8 cellular contexts compared by ENCODE assay signal in the genomic region with DNA sequence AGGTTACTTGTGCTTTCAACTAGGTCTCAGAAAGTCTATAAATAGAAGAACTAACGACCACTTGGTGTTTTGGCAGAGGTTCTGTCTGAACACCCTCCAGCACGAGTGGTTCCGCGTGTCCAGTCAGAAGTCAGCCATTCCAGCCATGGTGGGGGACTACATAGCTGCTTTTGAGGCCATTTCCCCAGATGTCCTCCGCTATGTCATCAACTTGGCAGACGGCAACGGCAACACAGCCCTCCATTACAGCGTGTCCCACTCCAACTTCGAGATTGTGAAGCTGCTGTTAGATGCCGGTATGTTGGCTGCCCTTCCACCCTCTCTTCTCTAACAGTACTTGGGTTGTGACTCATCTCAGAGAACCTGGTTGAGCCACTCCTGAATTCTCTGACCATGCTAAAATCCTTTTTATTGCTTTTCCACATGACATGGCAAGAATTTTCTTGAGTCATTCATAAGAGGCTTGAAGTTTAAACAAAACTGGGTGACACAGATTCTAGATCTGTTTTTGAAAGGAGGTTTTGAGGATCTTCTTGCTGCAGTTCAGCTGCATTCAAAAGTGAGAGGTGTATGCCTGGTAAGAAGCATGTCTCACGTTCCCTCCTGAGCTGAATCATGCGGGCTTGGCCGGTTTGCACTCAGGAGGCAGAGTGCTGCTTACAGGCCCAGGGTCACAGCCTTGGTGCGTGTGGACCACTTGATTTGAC.
A peak's percentile ranks its signal among the peaks of the same experiment; 100 is the strongest.
DNase-seq lines count a peak whose midpoint lies in the region; ATAC-seq, FAIRE-seq and TF ChIP-seq lines count a peak whose summit lies in the region.

No MANE protein-coding gene starts in this region.

- TF ChIP-seq CTCF in astrocyte (IDR thresholded peaks at IDR 0.05; ENCODE audit: insufficient read depth, low read depth, low read length) (no peak), left ventricle myocardium inferior (IDR thresholded peaks at IDR 0.05; ENCODE audit: borderline replicate concordance) (no peak), stomach (IDR thresholded peaks at IDR 0.05) (no peak)

- peaks cover 24% of the 10 kb centered on the region for H3K4me1 Mint-ChIP-seq in astrocyte (ENCODE audit: low read depth, unreplicated experiment)

- WGBS in stomach, 5 donors: 64 to 86% (median 73%) methylated on average over 14 of the region's 14 CpGs

- DNase-seq in H54 (ENCODE audit: insufficient read length, low spot score) (peak; percentile 44), astrocyte (ENCODE audit: low read depth) (peak; percentile 98), left ventricle myocardium inferior (peak; percentile 71), stomach (no peak), NCI-H774 (lab: John Stamatoyannopoulos, UW) (no peak), NCI-H510A (lab: John Stamatoyannopoulos, UW) (no peak)
- no peak for DNase-seq in activated effector memory CD4-positive, alpha-beta T cell treated with Interleukin-2 at 50 U/mL for 16 hours

- H3K4me1 ChIP-seq in astrocyte (ENCODE audit: insufficient read depth, low read length): peaks cover 34% of the 10 kb centered on the region
- H3K4me1 ChIP-seq in left ventricle myocardium inferior: peaks cover 99% of the 10 kb centered on the region
- peaks cover 4 to 37% (median 24%) of the 10 kb centered on the region in 4 donors for H3K4me1 ChIP-seq in stomach

- H2AFZ ChIP-seq in astrocyte (ENCODE audit: low read depth, low read length): peak overlapping the region; percentile 38

- peak; percentile 89 for FAIRE-seq in H54 (lab: Jason Lieb, UNC)
- peak; percentile 98 for FAIRE-seq in astrocyte (lab: Jason Lieb, UNC)

- H3K9me3 ChIP-seq in astrocyte (ENCODE audit: insufficient read depth, low read depth, low read length): no peaks in the 10 kb centered on the region
- no peaks in the 10 kb centered on the region for H3K9me3 ChIP-seq in left ventricle myocardium inferior (replicated peaks)
- H3K9me3 ChIP-seq in stomach: no peaks in the 10 kb centered on the region

- TF ChIP-seq EP300 in stomach (IDR thresholded peaks at IDR 0.05): peak; percentile 32

- no peaks in the 10 kb centered on the region for H4K20me1 ChIP-seq in astrocyte (ENCODE audit: insufficient read depth, low read length)

- H3K36me3 Mint-ChIP-seq in astrocyte (ENCODE audit: low read depth, unreplicated experiment): peaks cover 29% of the 10 kb centered on the region

- TF ChIP-seq POLR2A in H54 (IDR thresholded peaks at IDR 0.05; ENCODE audit: low read depth, low read length): no peak
- TF ChIP-seq POLR2A in stomach (IDR thresholded peaks at IDR 0.05): no peak

- ATAC-seq in HG03521 (IDR thresholded peaks at IDR 0.05; ENCODE audit: unreplicated experiment): no peak

- H3K27ac Mint-ChIP-seq in astrocyte (ENCODE audit: unreplicated experiment): peak overlapping the region; percentile 90

- H3K4me3 Mint-ChIP-seq in astrocyte (ENCODE audit: unreplicated experiment): no peak overlapping the region

- intact Hi-C loops in left ventricle myocardium inferior (cut with micrococcal nuclease): no loop called here
- intact Hi-C loops in stomach (cut with DNase I; ENCODE audit: low total_unique reads): no loop called here

- peak overlapping the region; percentile 58 for H3K9ac ChIP-seq in astrocyte (ENCODE audit: low read length)

- H3K4me2 ChIP-seq in astrocyte (ENCODE audit: low read length): peak overlapping the region; percentile 71

- H3K4me3 ChIP-seq in astrocyte (ENCODE audit: insufficient read depth, low read depth, low read length) (no peak overlapping the region), left ventricle myocardium inferior (peak overlapping the region; percentile 10), stomach (no peak overlapping the region)

- H3K27ac ChIP-seq in astrocyte (ENCODE audit: low read depth, low read length): peak overlapping the region; percentile 92
- H3K27ac ChIP-seq in left ventricle myocardium inferior (replicated peaks): peak overlapping the region; percentile 94
- peak overlapping the region in 4 of 5 donors; percentile 52 to 86 (median 80) for H3K27ac ChIP-seq in stomach

- H3K36me3 ChIP-seq in astrocyte (ENCODE audit: insufficient read depth, low read length) (peaks cover 42% of the 10 kb centered on the region), left ventricle myocardium inferior (peaks cover 77% of the 10 kb centered on the region), stomach (peaks cover 34 to 95% (median 79%) of the 10 kb centered on the region in 4 donors)

- H3K27me3 Mint-ChIP-seq in astrocyte (ENCODE audit: low read depth, unreplicated experiment): no peaks in the 10 kb centered on the region

- H3K9me3 Mint-ChIP-seq in astrocyte (ENCODE audit: unreplicated experiment): no peaks in the 10 kb centered on the region

- no peaks in the 10 kb centered on the region for H3K27me3 ChIP-seq in astrocyte (ENCODE audit: insufficient read depth, low read length)
- no peaks in the 10 kb centered on the region for H3K27me3 ChIP-seq in left ventricle myocardium inferior (ENCODE audit: low read depth)
- no peaks in the 10 kb centered on the region for H3K27me3 ChIP-seq in stomach

- H3K79me2 ChIP-seq in astrocyte (ENCODE audit: insufficient read depth, low read length): no peaks in the 10 kb centered on the region

Comparison
In these comparisons a context has a peak if more than half of its experiments do, and no peak if none do; other contexts are left out.
1. DNase-seq: peak in H54 (single experiment), astrocyte (single experiment) and left ventricle myocardium inferior (single experiment); none in stomach (single experiment), NCI-H774 (single experiment), activated effector memory CD4-positive, alpha-beta T cell treated with Interleukin-2 at 50 U/mL for 16 hours (single experiment) and NCI-H510A (single experiment).
2. Peak in every context shown above with its lines, with median percentiles within 50 percentile points of each other: H3K27ac ChIP-seq.